Comparison of ENCODE assay signal across 16 cellular contexts in genomic region chr5:133873936-133874585, GRCh38.
DNase-seq lines count a peak whose midpoint lies in the region; TF ChIP-seq lines count a peak whose summit lies in the region.
"Had no signal": no experiment of that assay in that cellular context is flagged by ENCODE, and none has a peak within 500 bp of the region (broad histone marks: within the 10 kb centered on the region; RNA-seq: fewer than 3 reads in every experiment).

No MANE protein-coding gene starts in this region.

- POLR2A ChIA-PET in RWPE1 (lab: Yijun Ruan, JAX; ENCODE audit: low non-redundant PET): no interaction called here

- H3K27me3 Mint-ChIP-seq in stimulated activated naive CD8-positive, alpha-beta T cell treated with anti-CD3 and anti-CD28 coated beads, Interleukin-15, Interleukin-2, amounts not matched to agents 100 ng/mL and 50 ng/mL, for 24 hours: peaks cover 2% of the 10 kb centered on the region

- H3K4me1 Mint-ChIP-seq in stimulated activated naive CD8-positive, alpha-beta T cell treated with anti-CD3 and anti-CD28 coated beads, Interleukin-15, Interleukin-2, amounts not matched to agents 100 ng/mL and 50 ng/mL, for 24 hours (ENCODE audit: low read depth): peaks cover 72% of the 10 kb centered on the region

- CTCF ChIA-PET in RWPE1 (lab: Yijun Ruan, JAX): interaction anchor here (0.5 kb wide), 1 partner anchor 758 kb away, joined by 3 read pairs; no protein-coding TSS in a partner anchor

- peak overlapping the region; percentile 43 for H3K4me3 Mint-ChIP-seq in stimulated activated naive CD8-positive, alpha-beta T cell treated with anti-CD3 and anti-CD28 coated beads, Interleukin-15, Interleukin-2, amounts not matched to agents 100 ng/mL and 50 ng/mL, for 24 hours
- H3K4me3 Mint-ChIP-seq: T-cell had no signal

- H3K9me3 Mint-ChIP-seq in stimulated activated naive CD8-positive, alpha-beta T cell treated with anti-CD3 and anti-CD28 coated beads, Interleukin-15, Interleukin-2, amounts not matched to agents 100 ng/mL and 50 ng/mL, for 24 hours: peaks cover 7% of the 10 kb centered on the region

- no peak overlapping the region for H3K27ac ChIP-seq in RWPE1
- H3K27ac ChIP-seq: dorsolateral prefrontal cortex, prostate gland had no signal

- TF ChIP-seq CTCF in RWPE1 (conservative IDR thresholded peaks at IDR 0.05; ENCODE audit: low read depth) (no peak), epithelial cell of esophagus (IDR thresholded peaks at IDR 0.05; ENCODE audit: insufficient read depth, low read depth, low read length, missing control alignments) (no peak)

- peak; percentile 9 to 32 (median 23) for DNase-seq in stimulated activated CD4-positive, alpha-beta T cell treated with anti-CD3 and anti-CD28 coated beads, Interleukin-12 subunit alpha, Interleukin-12 subunit beta, amount 100 ng/mL, for 48 hours (ENCODE audit: low read depth in 2 of 3, low spot score in 1 of 3)
- no peak for DNase-seq in stimulated activated CD4-positive, alpha-beta T cell treated with anti-CD3 and anti-CD28 coated beads, Interleukin-12 subunit alpha, Interleukin-12 subunit beta, amount 100 ng/mL, for 4 hours
- DNase-seq in RWPE1 (ENCODE audit: low spot score) (peak; percentile 20), epithelial cell of esophagus (ENCODE audit: low read depth) (peak; percentile 71), NCI-H2227 (lab: John Stamatoyannopoulos, UW; ENCODE audit: unreplicated experiment) (no peak), SKM-1 (lab: John Stamatoyannopoulos, UW; ENCODE audit: unreplicated experiment) (no peak), SIG-M5 treated with dmso at 0.1 percent for 504 hours (lab: John Stamatoyannopoulos, UW; ENCODE audit: unreplicated experiment) (no peak)
- DNase-seq: activated CD4-positive, alpha-beta T cell treated with anti-CD3 and anti-CD28 coated beads, Interleukin-2, amount 50 U/mL, for 4 hours; amniotic stem cell; C1 segment of cervical spinal cord; dorsolateral prefrontal cortex; glutamatergic neuron; NCI-H1092; T-cell had no signal

- H3K4me3 ChIP-seq in epithelial cell of esophagus (ENCODE audit: low read length): no peak overlapping the region
- H3K4me3 ChIP-seq: dorsolateral prefrontal cortex, prostate gland had no signal

- H3K27ac Mint-ChIP-seq in stimulated activated naive CD8-positive, alpha-beta T cell treated with anti-CD3 and anti-CD28 coated beads, Interleukin-15, Interleukin-2, amounts not matched to agents 100 ng/mL and 50 ng/mL, for 24 hours: peak overlapping the region; percentile 94
- H3K27ac Mint-ChIP-seq: T-cell had no signal

- H3K36me3 Mint-ChIP-seq in stimulated activated naive CD8-positive, alpha-beta T cell treated with anti-CD3 and anti-CD28 coated beads, Interleukin-15, Interleukin-2, amounts not matched to agents 100 ng/mL and 50 ng/mL, for 24 hours (ENCODE audit: low read depth): no peaks in the 10 kb centered on the region
- H3K36me3 Mint-ChIP-seq: T-cell had no signal

Comparison
In these comparisons a context has a peak if more than half of its experiments do, and no peak if none do; other contexts are left out.
1. DNase-seq: peak in stimulated activated CD4-positive, alpha-beta T cell treated with anti-CD3 and anti-CD28 coated beads, Interleukin-12 subunit alpha, Interleukin-12 subunit beta, amount 100 ng/mL, for 48 hours (3 of 3), RWPE1 (single experiment) and epithelial cell of esophagus (single experiment); none in stimulated activated CD4-positive, alpha-beta T cell treated with anti-CD3 and anti-CD28 coated beads, Interleukin-12 subunit alpha, Interleukin-12 subunit beta, amount 100 ng/mL, for 4 hours (single experiment), NCI-H2227 (single experiment), SKM-1 (single experiment) and SIG-M5 treated with dmso at 0.1 percent for 504 hours (single experiment).